8 cellular contexts compared by ENCODE assay signal in the genomic region with DNA sequence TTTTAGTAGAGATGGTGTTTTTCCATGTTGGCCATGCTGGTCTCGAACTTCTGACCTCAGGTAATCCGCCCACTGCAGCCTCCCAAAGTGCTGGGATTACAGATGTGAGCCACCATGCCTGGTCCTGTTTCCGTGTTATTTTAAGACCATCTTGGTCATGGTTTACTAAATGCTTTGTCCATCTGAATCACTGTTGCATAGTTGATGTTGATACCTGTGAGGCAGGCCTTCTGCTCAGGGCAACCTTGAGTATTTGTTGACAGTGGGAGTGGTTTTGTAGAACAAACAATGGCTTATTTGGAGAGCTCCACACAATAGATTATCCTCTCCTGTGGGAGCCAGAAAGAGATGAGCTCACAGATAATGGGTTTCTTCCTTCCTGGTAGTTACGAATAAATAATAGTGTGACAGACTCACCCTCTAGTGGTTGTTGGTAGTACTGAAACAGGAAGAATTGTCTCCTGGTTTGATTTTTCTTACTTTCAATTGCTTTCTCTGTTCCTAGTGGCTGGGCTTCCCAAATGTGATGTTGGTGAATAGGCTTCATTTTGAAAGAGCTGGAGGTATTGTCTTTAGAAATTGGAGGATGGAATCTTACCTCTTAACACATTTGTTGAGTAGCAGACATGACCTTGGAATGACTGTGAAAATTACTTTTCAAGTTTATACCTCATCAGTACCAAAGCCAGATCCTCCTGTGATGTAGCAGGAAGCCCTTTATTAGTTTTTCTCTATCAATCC. TPM values are rescaled to one million over a fixed set of nuclear protein-coding genes. Genes with fewer than 3 reads are reported as not detected.
DNase-seq lines count a peak whose midpoint lies in the region; ATAC-seq, FAIRE-seq and TF ChIP-seq lines count a peak whose summit lies in the region.

No MANE protein-coding gene starts in this region.

- no peaks in the 10 kb centered on the region for H3K9me2 ChIP-seq in SU-DHL-6 (replicated peaks; ENCODE audit: insufficient read depth, low read length)

- H3K27ac ChIP-seq in SU-DHL-6 (ENCODE audit: low read depth, low read length) (no peak overlapping the region), endodermal cell (ENCODE audit: low read depth, low read length) (peak overlapping the region; percentile 65)

- H3K27me3 Mint-ChIP-seq in endodermal cell (ENCODE audit: insufficient read depth) (no peaks in the 10 kb centered on the region), mesothelial cell of epicardium (ENCODE audit: low read depth) (no peaks in the 10 kb centered on the region)

- H3K9me3 ChIP-seq in BE2C, result no peaks in the 10 kb centered on the region
- H3K9me3 ChIP-seq in SU-DHL-6 (ENCODE audit: insufficient read depth, low read length), result no peaks in the 10 kb centered on the region
- no peaks in the 10 kb centered on the region for H3K9me3 ChIP-seq in endodermal cell (ENCODE audit: control insufficient read depth, low read length)

- H3F3A ChIP-seq in SU-DHL-6 (ENCODE audit: insufficient read depth), result no peaks in the 10 kb centered on the region

- no peaks in the 10 kb centered on the region for H3K9me3 Mint-ChIP-seq in endodermal cell
- H3K9me3 Mint-ChIP-seq in mesothelial cell of epicardium, result no peaks in the 10 kb centered on the region

- DNase-seq in BE2C (no peak), NCI-H1436 (lab: John Stamatoyannopoulos, UW) (peak; percentile 89), endodermal cell (peak; percentile 76), mesothelial cell of epicardium (ENCODE audit: low spot score in 2 of 2, unreplicated experiment in 2 of 2) (no peak), urothelium cell line (ENCODE audit: low spot score) (peak; percentile 60)

- no peak for FAIRE-seq in urothelium cell line (lab: Jason Lieb, UNC)

- ATAC-seq in GM18505 (IDR thresholded peaks at IDR 0.05; ENCODE audit: unreplicated experiment) (peak; percentile 69), HG02884 (IDR thresholded peaks at IDR 0.05; ENCODE audit: unreplicated experiment) (peak; percentile 77)

- TF ChIP-seq POLR2A in GM18505 (IDR thresholded peaks at IDR 0.05; ENCODE audit: borderline replicate concordance, extremely low read depth, insufficient read depth, insufficient read length), result no peak

- peak overlapping the region; percentile 54 for H2AFZ ChIP-seq in SU-DHL-6 (ENCODE audit: low read depth, low read length, severe bottlenecking)

- TF ChIP-seq CTCF in BE2C (IDR thresholded peaks at IDR 0.05; ENCODE audit: low read depth, low read length) (peak; percentile 67), SU-DHL-6 (IDR thresholded peaks at IDR 0.05; ENCODE audit: insufficient read depth, low read length, poor library complexity, severe bottlenecking) (peak; percentile 69), endodermal cell (conservative IDR thresholded peaks at IDR 0.05) (peak; percentile 94), mesothelial cell of epicardium (IDR thresholded peaks at IDR 0.05; ENCODE audit: unreplicated experiment) (peak; percentile 97)

- H3K4me1 ChIP-seq in BE2C (no peaks in the 10 kb centered on the region), endodermal cell (ENCODE audit: control insufficient read depth, insufficient read depth, low read length) (peaks cover 11% of the 10 kb centered on the region)

- H3K9ac ChIP-seq in SU-DHL-6 (ENCODE audit: low read length), result no peak overlapping the region
- H3K9ac ChIP-seq in endodermal cell (ENCODE audit: extremely low read depth, low read length, poor library complexity, severe bottlenecking), result no peak overlapping the region

- no peak overlapping the region for H3K4me3 ChIP-seq in BE2C (ENCODE audit: low read depth, low read length)
- H3K4me3 ChIP-seq in SU-DHL-6 (ENCODE audit: insufficient read depth, low read length, poor library complexity, severe bottlenecking), result no peak overlapping the region
- H3K4me3 ChIP-seq in endodermal cell (ENCODE audit: low read length), result peak overlapping the region; percentile 4

- H3K36me3 ChIP-seq in BE2C (peaks cover 13% of the 10 kb centered on the region), SU-DHL-6 (ENCODE audit: low read length) (no peaks in the 10 kb centered on the region), endodermal cell (ENCODE audit: control insufficient read depth, insufficient read depth, low read length) (peaks cover 69% of the 10 kb centered on the region)

- no peaks in the 10 kb centered on the region for H4K20me1 ChIP-seq in SU-DHL-6 (ENCODE audit: low read depth, low read length)

- peak overlapping the region; percentile 26 for H3K4me2 ChIP-seq in SU-DHL-6 (ENCODE audit: low read depth, low read length, poor library complexity, severe bottlenecking)

- H3K27me3 ChIP-seq in BE2C, result no peaks in the 10 kb centered on the region
- H3K27me3 ChIP-seq in SU-DHL-6 (ENCODE audit: low read length), result no peaks in the 10 kb centered on the region
- no peaks in the 10 kb centered on the region for H3K27me3 ChIP-seq in endodermal cell (ENCODE audit: control insufficient read depth, insufficient read depth, low read length, poor library complexity, severe bottlenecking)

- H3K27ac Mint-ChIP-seq in endodermal cell, result peak overlapping the region; percentile 92
- H3K27ac Mint-ChIP-seq in mesothelial cell of epicardium, result peak overlapping the region; percentile 83

- H3K4me1 Mint-ChIP-seq in endodermal cell (peaks cover 38% of the 10 kb centered on the region), mesothelial cell of epicardium (peaks cover 20% of the 10 kb centered on the region)

- H3K79me2 ChIP-seq in SU-DHL-6 (ENCODE audit: insufficient read depth, low read length), result no peaks in the 10 kb centered on the region

- peaks cover 71% of the 10 kb centered on the region for H3K36me3 Mint-ChIP-seq in endodermal cell (ENCODE audit: low read depth)
- peaks cover 44% of the 10 kb centered on the region for H3K36me3 Mint-ChIP-seq in mesothelial cell of epicardium

- WGBS in endodermal cell (ENCODE audit: insufficient coverage in 1 of 2, insufficient read length in 1 of 2), 2 experiments, result 52 to 86% methylated on average over 3 to 4 of the region's 4 CpGs

- no peak overlapping the region for H3K4me3 Mint-ChIP-seq in endodermal cell
- H3K4me3 Mint-ChIP-seq in mesothelial cell of epicardium, result no peak overlapping the region

RNA-seq across cellular contexts. Expression of gene CTNND1, which starts 39.0 kb away (rescaled TPM):
- polyA plus RNA-seq in BE2C (2012; ENCODE audit: insufficient read depth, insufficient read length, low read depth), result 39.9 TPM
- total RNA-seq in endodermal cell (100 to 1,000 TPM; 190 to 216 TPM), mesothelial cell of epicardium (234 to 250 TPM (median 238 TPM) in 3 replicates)
- 144 TPM for polyA plus RNA-seq in endodermal cell (2013, experiment 1 of 2)
- polyA plus RNA-seq in endodermal cell (2013, experiment 2 of 2), result 136 TPM

RNA-seq across cellular contexts. Expression of gene BTBD18, which starts 49.0 kb away (rescaled TPM):
- polyA plus RNA-seq in BE2C (2012; ENCODE audit: insufficient read depth, insufficient read length, low read depth), result not detected
- not detected for total RNA-seq in endodermal cell
- not detected for polyA plus RNA-seq in endodermal cell (2013, experiment 1 of 2)
- polyA plus RNA-seq in endodermal cell (2013, experiment 2 of 2), result not detected
- total RNA-seq in mesothelial cell of epicardium, result not detected in 3 replicates

RNA-seq across cellular contexts. Expression of gene SELENOH, which starts 59.3 kb away (rescaled TPM):
- polyA plus RNA-seq in BE2C (2012; ENCODE audit: insufficient read depth, insufficient read length, low read depth), result 58.1 TPM
- total RNA-seq in endodermal cell, result 100 to 1,000 TPM; 213 to 226 TPM
- polyA plus RNA-seq in endodermal cell (2013, experiment 1 of 2), result 154 TPM
- polyA plus RNA-seq in endodermal cell (2013, experiment 2 of 2), result 152 TPM
- 152 to 158 TPM (median 156 TPM) in 3 replicates for total RNA-seq in mesothelial cell of epicardium

Comparison
In these comparisons a context has a peak if more than half of its experiments do, and no peak if none do; other contexts are left out.
1. DNase-seq: peak in NCI-H1436 (single experiment), endodermal cell (single experiment) and urothelium cell line (single experiment); none in BE2C (single experiment) and mesothelial cell of epicardium (0 of 2).
2. Peak in every context shown above with its lines, with median percentiles within 50 percentile points of each other: CTCF ChIP-seq.